ENCODE assay signal across 11 cellular contexts in the genomic region with DNA sequence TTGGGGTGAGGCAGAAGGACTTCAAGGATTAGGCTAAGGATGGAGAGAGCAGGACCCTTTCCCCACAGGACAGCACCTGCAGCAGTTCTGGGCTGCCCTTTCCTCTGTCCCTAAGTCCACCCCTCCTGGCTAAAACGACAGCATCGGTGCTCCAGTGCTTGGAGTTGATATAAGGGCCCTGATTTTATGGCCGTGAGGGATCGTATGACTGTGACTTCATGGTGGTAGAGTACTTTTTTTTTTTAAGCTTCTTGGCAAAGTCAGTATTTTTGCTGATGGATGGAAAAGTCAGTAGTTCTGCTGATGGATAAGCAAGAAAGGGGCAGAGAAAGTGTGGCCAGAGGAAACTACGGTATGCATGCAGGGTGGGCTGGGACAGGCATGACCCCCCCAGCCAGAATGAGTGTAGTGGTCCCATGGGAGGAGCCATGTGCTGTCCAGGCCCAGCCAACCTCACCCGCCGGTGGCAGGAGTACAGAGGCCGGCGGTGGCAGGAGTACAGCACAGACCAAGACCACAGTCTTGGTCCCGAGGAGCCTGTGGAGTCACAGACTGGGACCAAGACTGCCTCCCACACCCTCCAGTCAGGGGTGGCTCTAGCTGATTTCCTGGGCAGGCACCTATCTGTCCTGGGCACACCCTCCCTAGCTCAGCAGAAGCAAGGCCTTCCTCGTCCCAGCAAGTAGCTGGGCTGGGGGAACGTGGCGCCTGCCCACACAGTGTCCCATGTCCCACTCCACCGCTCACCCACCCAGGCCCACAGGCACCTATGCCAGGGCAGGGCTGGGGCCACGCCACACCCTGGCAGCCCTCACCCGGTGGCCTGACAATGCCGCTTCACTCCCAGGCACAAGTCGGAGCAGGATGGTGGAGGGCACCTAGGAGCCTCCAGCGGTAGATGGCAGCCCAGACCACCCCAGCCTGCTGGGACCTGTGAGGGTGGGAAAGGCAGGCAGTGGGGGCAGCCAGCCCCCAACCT. TPM values are rescaled to one million over a fixed set of nuclear protein-coding genes. Genes with fewer than 3 reads are reported as not detected.
A peak's percentile ranks its signal among the peaks of the same experiment; 100 is the strongest.
DNase-seq lines count a peak whose midpoint lies in the region; ATAC-seq lines count a peak whose summit lies in the region.
"Had no signal": no experiment of that assay in that cellular context is flagged by ENCODE, and none has a peak within 500 bp of the region (broad histone marks: within the 10 kb centered on the region; RNA-seq: fewer than 3 reads in every experiment).

No MANE protein-coding gene starts in this region.

- H3K9me3 ChIP-seq in effector memory CD4-positive, alpha-beta T cell (ENCODE audit: control insufficient read depth, low read length) = no peaks in the 10 kb centered on the region
- H3K9me3 ChIP-seq: left ventricle myocardium inferior had no signal

- H3K4me3 Mint-ChIP-seq in stimulated activated naive CD8-positive, alpha-beta T cell treated with anti-CD3 and anti-CD28 coated beads, Interleukin-15, amount 100 ng/mL, for 72 hours = peak overlapping the region; percentile 86 to 88

- no peaks in the 10 kb centered on the region for H3K27me3 Mint-ChIP-seq in stimulated activated naive CD8-positive, alpha-beta T cell treated with anti-CD3 and anti-CD28 coated beads, Interleukin-15, amount 100 ng/mL, for 72 hours

- peak; percentile 71 for DNase-seq in activated effector memory CD4-positive, alpha-beta T cell treated with anti-CD3 and anti-CD28 coated beads, Interleukin-2, amount 50 U/mL, for 16 hours
- DNase-seq in activated effector memory CD4-positive, alpha-beta T cell treated with Interleukin-2 at 50 U/mL for 16 hours = no peak
- DNase-seq in RPMI8226 = peak; percentile 51
- no peak for DNase-seq in effector memory CD4-positive, alpha-beta T cell
- DNase-seq in stimulated activated naive CD8-positive, alpha-beta T cell treated with anti-CD3 and anti-CD28 coated beads, Interleukin-15, amount 100 ng/mL, for 72 hours = no peak
- DNase-seq in GF-D8 (lab: John Stamatoyannopoulos, UW) = no peak
- no peak for DNase-seq in H4 (ENCODE audit: low spot score)
- DNase-seq: activated CD4-positive, alpha-beta T cell treated with anti-CD3 and anti-CD28 coated beads for 4 hours; foreskin fibroblast; left ventricle myocardium inferior had no signal

- peak overlapping the region; percentile 37 for H3K4me3 ChIP-seq in effector memory CD4-positive, alpha-beta T cell (ENCODE audit: insufficient read depth, low read depth, low read length, poor library complexity, severe bottlenecking)
- H3K4me3 ChIP-seq: left ventricle myocardium inferior had no signal

- H3K36me3 ChIP-seq in effector memory CD4-positive, alpha-beta T cell (ENCODE audit: control insufficient read depth, insufficient read depth, low read length) = no peaks in the 10 kb centered on the region
- H3K36me3 ChIP-seq: left ventricle myocardium inferior had no signal

- peaks cover 97% of the 10 kb centered on the region for H3K4me1 ChIP-seq in effector memory CD4-positive, alpha-beta T cell (ENCODE audit: control insufficient read depth, insufficient read depth, low read length, poor library complexity, severe bottlenecking)

- peaks cover 100% of the 10 kb centered on the region for H3K4me1 Mint-ChIP-seq in stimulated activated naive CD8-positive, alpha-beta T cell treated with anti-CD3 and anti-CD28 coated beads, Interleukin-15, amount 100 ng/mL, for 72 hours

- H3K27ac ChIP-seq in effector memory CD4-positive, alpha-beta T cell (ENCODE audit: insufficient read depth, low read length, poor library complexity, severe bottlenecking) = peak overlapping the region; percentile 78
- H3K27ac ChIP-seq: left ventricle myocardium inferior had no signal

- peak overlapping the region; percentile 83 to 94 for H3K27ac Mint-ChIP-seq in stimulated activated naive CD8-positive, alpha-beta T cell treated with anti-CD3 and anti-CD28 coated beads, Interleukin-15, amount 100 ng/mL, for 72 hours

- H3K27me3 ChIP-seq in effector memory CD4-positive, alpha-beta T cell (replicated peaks; ENCODE audit: control insufficient read depth, insufficient read depth, low read length, poor library complexity, severe bottlenecking) = no peaks in the 10 kb centered on the region

- no peak for ATAC-seq in stimulated activated naive CD8-positive, alpha-beta T cell treated with anti-CD3 and anti-CD28 coated beads, Interleukin-15, amount 100 ng/mL, for 72 hours
- no peak for ATAC-seq in HG03439 (IDR thresholded peaks at IDR 0.05; ENCODE audit: unreplicated experiment)

- no peaks in the 10 kb centered on the region for H3K9me3 Mint-ChIP-seq in stimulated activated naive CD8-positive, alpha-beta T cell treated with anti-CD3 and anti-CD28 coated beads, Interleukin-15, amount 100 ng/mL, for 72 hours

RNA-seq across cellular contexts. Expression of gene CCDC88C, which starts 46.3 kb away (rescaled TPM):
- 2.3 and 2.4 TPM in 2 replicates for total RNA-seq in H4 (2014; rRNA removed; shearing (Covaris generic))

Comparison
In these comparisons a context has a peak if more than half of its experiments do, and no peak if none do; other contexts are left out.
1. DNase-seq: peak in activated effector memory CD4-positive, alpha-beta T cell treated with anti-CD3 and anti-CD28 coated beads, Interleukin-2, amount 50 U/mL, for 16 hours (single experiment) and RPMI8226 (single experiment); none in activated effector memory CD4-positive, alpha-beta T cell treated with Interleukin-2 at 50 U/mL for 16 hours (single experiment), effector memory CD4-positive, alpha-beta T cell (0 of 3), stimulated activated naive CD8-positive, alpha-beta T cell treated with anti-CD3 and anti-CD28 coated beads, Interleukin-15, amount 100 ng/mL, for 72 hours (0 of 2), GF-D8 (single experiment) and H4 (single experiment).